In genomic region chr3:183371672-183371968, GRCh38 we compare ENCODE assay signal across 21 cellular contexts. TPM values are rescaled to one million over a fixed set of nuclear protein-coding genes. Genes with fewer than 3 reads are reported as not detected.
A peak's percentile ranks its signal among the peaks of the same experiment; 100 is the strongest.
DNase-seq lines count a peak whose midpoint lies in the region; ATAC-seq and TF ChIP-seq lines count a peak whose summit lies in the region.
"Had no signal": no experiment of that assay in that cellular context is flagged by ENCODE, and none has a peak within 500 bp of the region (broad histone marks: within the 10 kb centered on the region; RNA-seq: fewer than 3 reads in every experiment).

No MANE protein-coding gene starts in this region.

- peak; percentile 40 for DNase-seq in stimulated activated CD4-positive, alpha-beta T cell treated with anti-CD3 and anti-CD28 coated beads, Interleukin-1b, Interleukin-23, amount 100 ng/mL, for 48 hours
- DNase-seq in stimulated activated CD4-positive, alpha-beta T cell treated with anti-CD3 and anti-CD28 coated beads, Interleukin-4, amount 100 ng/mL, for 24 hours, result no peak
- DNase-seq in epithelial cell of prostate (ENCODE audit: low read depth, low spot score) (no peak), omental fat pad (ENCODE audit: low spot score) (no peak), NCI-H1105 treated with DMSO at 0.1 percent for 48 hours (lab: John Stamatoyannopoulos, UW) (no peak), EL (no peak)
- no peak for DNase-seq in stimulated activated effector memory CD8-positive, alpha-beta T cell treated with anti-CD3 and anti-CD28 coated beads, Interleukin-12 subunit alpha, Interleukin-12 subunit beta, amount 100 ng/mL, for 72 hours (ENCODE audit: low spot score in 2 of 2)
- DNase-seq: activated CD8-positive, alpha-beta memory T cell treated with anti-CD3 and anti-CD28 coated beads for 24 hours; DND-41; midbrain; MM.1S; NCI-H1694 treated with DMSO at 0.1 percent for 48 hours; NCI-H446; psoas muscle; Right ventricle myocardium superior; T-cell had no signal

- no peak overlapping the region for H3K4me3 Mint-ChIP-seq in stimulated activated effector memory CD8-positive, alpha-beta T cell treated with anti-CD3 and anti-CD28 coated beads, Interleukin-12 subunit alpha, Interleukin-12 subunit beta, amount 100 ng/mL, for 72 hours
- H3K4me3 Mint-ChIP-seq: GM23338, neural crest cell, T-cell had no signal

- no peaks in the 10 kb centered on the region for H3K9me3 Mint-ChIP-seq in stimulated activated effector memory CD8-positive, alpha-beta T cell treated with anti-CD3 and anti-CD28 coated beads, Interleukin-12 subunit alpha, Interleukin-12 subunit beta, amount 100 ng/mL, for 72 hours
- H3K9me3 Mint-ChIP-seq: GM23338, neural crest cell, T-cell had no signal

- H3K36me3 Mint-ChIP-seq in stimulated activated effector memory CD8-positive, alpha-beta T cell treated with anti-CD3 and anti-CD28 coated beads, Interleukin-12 subunit alpha, Interleukin-12 subunit beta, amount 100 ng/mL, for 72 hours, result no peaks in the 10 kb centered on the region

- no peak for TF ChIP-seq CTCF in omental fat pad (IDR thresholded peaks at IDR 0.05)

- peak overlapping the region; percentile 97 for H3K27ac ChIP-seq in epithelial cell of prostate
- H3K27ac ChIP-seq: coronary artery, psoas muscle, vagina had no signal

- H3K4me1 Mint-ChIP-seq in stimulated activated effector memory CD8-positive, alpha-beta T cell treated with anti-CD3 and anti-CD28 coated beads, Interleukin-12 subunit alpha, Interleukin-12 subunit beta, amount 100 ng/mL, for 72 hours, result peaks cover 10% of the 10 kb centered on the region

- no peak overlapping the region for H3K27ac Mint-ChIP-seq in stimulated activated effector memory CD8-positive, alpha-beta T cell treated with anti-CD3 and anti-CD28 coated beads, Interleukin-12 subunit alpha, Interleukin-12 subunit beta, amount 100 ng/mL, for 72 hours
- H3K27ac Mint-ChIP-seq: GM23338 had no signal

- ATAC-seq in activated CD4-positive, CD25-positive, alpha-beta regulatory T cell treated with anti-CD3 and anti-CD28 coated beads, Interleukin-2, amount 50 U/mL, for 24 hours, result peak; percentile 68 to 71
- ATAC-seq in stimulated activated effector memory CD8-positive, alpha-beta T cell treated with anti-CD3 and anti-CD28 coated beads, Interleukin-12 subunit alpha, Interleukin-12 subunit beta, amount 100 ng/mL, for 72 hours, result peak; percentile 59
- no peak for ATAC-seq in omental fat pad (ENCODE audit: low FRiP score)
- ATAC-seq: GM23338 had no signal

RNA-seq across cellular contexts. Expression of gene MCF2L2, which starts 56.8 kb away (rescaled TPM):
- under 1 TPM; under 0.01 to 0.84 (median 0.39) TPM for total RNA-seq in omental fat pad
